In the genomic region with DNA sequence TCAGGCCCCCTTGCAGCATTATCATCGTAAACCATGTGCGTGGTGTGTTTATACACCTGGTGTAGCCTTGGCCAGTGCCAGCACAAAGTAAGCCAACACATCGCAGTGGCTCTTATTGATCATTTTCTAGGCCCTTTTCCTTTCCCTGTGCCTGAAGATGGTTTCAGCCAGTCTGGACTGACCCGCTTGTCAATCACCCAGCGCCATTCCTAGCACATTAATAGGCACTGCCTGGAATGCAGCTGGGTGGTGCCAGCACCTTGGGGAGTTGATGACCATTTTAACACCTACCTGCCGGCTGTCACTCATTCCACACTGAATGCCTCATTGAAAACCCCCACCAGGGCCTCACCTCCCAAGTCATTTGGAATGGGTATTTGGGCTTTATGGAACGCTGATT, we compare ENCODE assay signal across 16 cellular contexts. TPM values are rescaled to one million over a fixed set of nuclear protein-coding genes. Genes with fewer than 3 reads are reported as not detected.
DNase-seq lines count a peak whose midpoint lies in the region; ATAC-seq and TF ChIP-seq lines count a peak whose summit lies in the region.
"Had no signal": no experiment of that assay in that cellular context is flagged by ENCODE, and none has a peak within 500 bp of the region (broad histone marks: within the 10 kb centered on the region; RNA-seq: fewer than 3 reads in every experiment).

No MANE protein-coding gene starts in this region.

- H3K27me3 Mint-ChIP-seq in endodermal cell (ENCODE audit: insufficient read depth) (peaks cover 6% of the 10 kb centered on the region), nephron progenitor cell (ENCODE audit: low read depth, poor library complexity) (peaks cover 53% of the 10 kb centered on the region)

- DNase-seq in HEK293T (ENCODE audit: extremely low spot score) = no peak
- peak; percentile 96 for DNase-seq in NCI-H510A treated with DMSO at 0.1 percent for 48 hours (lab: John Stamatoyannopoulos, UW)
- peak; percentile 67 for DNase-seq in endodermal cell
- peak; percentile 47 for DNase-seq in renal cortical epithelial cell (ENCODE audit: low read depth)
- no peak for DNase-seq in NOMO-1 treated with dmso at 0.1 percent for 144 hours (lab: John Stamatoyannopoulos, UW; ENCODE audit: unreplicated experiment)
- no peak for DNase-seq in nephron progenitor cell
- DNase-seq: activated CD4-positive, alpha-beta T cell treated with anti-CD3 and anti-CD28 coated beads for 4 hours; activated T-cell treated with anti-CD3 and anti-CD28 coated beads, Interleukin-2, amount 50 U/mL, for 48 hours; EL; head of caudate nucleus; retina had no signal

- H3K27ac Mint-ChIP-seq in endodermal cell (no peak overlapping the region), nephron progenitor cell (no peak overlapping the region)

- CTCF ChIA-PET in HEK293T (lab: Yijun Ruan, JAX) = interaction anchor here (0.6 kb wide), 1 partner anchor 47 kb away, joined by 4 read pairs; no protein-coding TSS in a partner anchor

- no peak overlapping the region for H3K9ac ChIP-seq in endodermal cell (ENCODE audit: extremely low read depth, low read length, poor library complexity, severe bottlenecking)

- no peaks in the 10 kb centered on the region for H3K9me3 Mint-ChIP-seq in endodermal cell
- H3K9me3 Mint-ChIP-seq in nephron progenitor cell = no peaks in the 10 kb centered on the region

- H3K4me1 Mint-ChIP-seq in endodermal cell (peaks cover 13% of the 10 kb centered on the region), nephron progenitor cell (peaks cover 43% of the 10 kb centered on the region)

- no peaks in the 10 kb centered on the region for H3K27me3 ChIP-seq in endodermal cell (ENCODE audit: control insufficient read depth, insufficient read depth, low read length, poor library complexity, severe bottlenecking)

- no peaks in the 10 kb centered on the region for H3K9me3 ChIP-seq in endodermal cell (ENCODE audit: control insufficient read depth, low read length)
- H3K9me3 ChIP-seq: thoracic aorta had no signal

- H3K27ac ChIP-seq in endodermal cell (ENCODE audit: low read depth, low read length) = no peak overlapping the region

- no peak overlapping the region for H3K4me3 ChIP-seq in endodermal cell (ENCODE audit: low read length)
- H3K4me3 ChIP-seq: GM12878, thoracic aorta had no signal

- 72 to 82% methylated on average over 3 to 7 of the region's 7 CpGs for WGBS in endodermal cell (ENCODE audit: insufficient coverage in 1 of 2, insufficient read length in 1 of 2), 2 experiments

- no peaks in the 10 kb centered on the region for H3K4me1 ChIP-seq in endodermal cell (ENCODE audit: control insufficient read depth, insufficient read depth, low read length)

- no peak overlapping the region for H3K4me3 Mint-ChIP-seq in endodermal cell
- H3K4me3 Mint-ChIP-seq in nephron progenitor cell = no peak overlapping the region

- no peaks in the 10 kb centered on the region for H3K36me3 ChIP-seq in endodermal cell (ENCODE audit: control insufficient read depth, insufficient read depth, low read length)
- H3K36me3 ChIP-seq: thoracic aorta had no signal

- TF ChIP-seq CTCF in endodermal cell (conservative IDR thresholded peaks at IDR 0.05) (no peak), nephron progenitor cell (IDR thresholded peaks at IDR 0.05) (no peak)

- no peak for ATAC-seq in HG02840 (IDR thresholded peaks at IDR 0.05; ENCODE audit: low FRiP score, unreplicated experiment)
- ATAC-seq: GM12878 had no signal

- H3K36me3 Mint-ChIP-seq in endodermal cell (ENCODE audit: low read depth) = no peaks in the 10 kb centered on the region
- no peaks in the 10 kb centered on the region for H3K36me3 Mint-ChIP-seq in nephron progenitor cell (ENCODE audit: low read depth)

- POLR2A ChIA-PET in HEK293T (lab: Yijun Ruan, JAX) = interaction anchor here (1.7 kb wide), 1 partner anchor 11 kb away, joined by 4 read pairs; no protein-coding TSS in a partner anchor

TF ChIP-seq in HEK293T, 16 proteins besides CTCF, POLR2A, EP300 and RAD21:
- TF ChIP-seq, protein P1, sequence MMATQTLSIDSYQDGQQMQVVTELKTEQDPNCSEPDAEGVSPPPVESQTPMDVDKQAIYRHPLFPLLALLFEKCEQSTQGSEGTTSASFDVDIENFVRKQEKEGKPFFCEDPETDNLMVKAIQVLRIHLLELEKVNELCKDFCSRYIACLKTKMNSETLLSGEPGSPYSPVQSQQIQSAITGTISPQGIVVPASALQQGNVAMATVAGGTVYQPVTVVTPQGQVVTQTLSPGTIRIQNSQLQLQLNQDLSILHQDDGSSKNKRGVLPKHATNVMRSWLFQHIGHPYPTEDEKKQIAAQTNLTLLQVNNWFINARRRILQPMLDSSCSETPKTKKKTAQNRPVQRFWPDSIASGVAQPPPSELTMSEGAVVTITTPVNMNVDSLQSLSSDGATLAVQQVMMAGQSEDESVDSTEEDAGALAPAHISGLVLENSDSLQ (IDR thresholded peaks at IDR 0.05) = peak; percentile 47; the same call in 1 of the 2 replicates
- TF ChIP-seq FOXK2 (IDR thresholded peaks at IDR 0.05) = no peak

RNA-seq across cellular contexts. Expression of a gene that starts 4.9 kb away (rescaled TPM):
- total RNA-seq in endodermal cell (100 to 1,000 TPM; 120 to 174 TPM), renal cortical epithelial cell (10.5 and 40.5 TPM in 2 replicates)
- 170 TPM for polyA plus RNA-seq in endodermal cell (2013, experiment 1 of 2)
- 163 TPM for polyA plus RNA-seq in endodermal cell (2013, experiment 2 of 2)

RNA-seq across cellular contexts. Expression of a gene that starts 30.3 kb away (rescaled TPM):
- total RNA-seq in endodermal cell (not detected), renal cortical epithelial cell (2.9 and 3.0 TPM in 2 replicates)
- polyA plus RNA-seq in endodermal cell (2013, experiment 1 of 2) = 1.1 TPM
- 2.3 TPM for polyA plus RNA-seq in endodermal cell (2013, experiment 2 of 2)
- total RNA-seq: endothelial cell of umbilical vein; GM12878; T-helper 2 cell treated with Interferon-gamma antibody and Interleukin-4, amounts not matched to agents 100 ng/mL and 5 ng/mL, for 36 hours had no signal
- polyA plus RNA-seq: endothelial cell of umbilical vein had no signal

Comparison
In these comparisons a context has a peak if more than half of its experiments do, and no peak if none do; other contexts are left out.
1. DNase-seq: peak in NCI-H510A treated with DMSO at 0.1 percent for 48 hours (single experiment), endodermal cell (single experiment) and renal cortical epithelial cell (single experiment); none in HEK293T (single experiment), NOMO-1 treated with dmso at 0.1 percent for 144 hours (single experiment) and nephron progenitor cell (single experiment).